Comparison of ENCODE assay signal across 8 cellular contexts in genomic region chr10:110643670-110644597, GRCh38. TPM values are rescaled to one million over a fixed set of nuclear protein-coding genes. Genes with fewer than 3 reads are reported as not detected.
DNase-seq lines count a peak whose midpoint lies in the region; ATAC-seq and TF ChIP-seq lines count a peak whose summit lies in the region.

RBM20 (plus strand) TSS chr10:110644336; CDS start chr10:110644455, 119 bp downstream.

- peaks cover 64% of the 10 kb centered on the region for H3K27me3 Mint-ChIP-seq in stimulated activated naive CD8-positive, alpha-beta T cell treated with anti-CD3 and anti-CD28 coated beads, Interleukin-15, amount 100 ng/mL, for 72 hours

- no peak within 1 kb of the TSS for H3K27ac ChIP-seq in A673 (ENCODE audit: low read depth, low read length, poor library complexity, severe bottlenecking)
- peak within 1 kb of the TSS; percentile 77 for H3K27ac ChIP-seq in caudate nucleus (ENCODE audit: low read depth, low read length)

- no peaks in the 10 kb centered on the region for H3K9me3 Mint-ChIP-seq in stimulated activated naive CD8-positive, alpha-beta T cell treated with anti-CD3 and anti-CD28 coated beads, Interleukin-15, amount 100 ng/mL, for 72 hours

- no peaks in the 10 kb centered on the region for H3K36me3 ChIP-seq in A673 (ENCODE audit: insufficient read depth, low read length, poor library complexity, severe bottlenecking)

- DNase-seq in A673 (ENCODE audit: low spot score) (peak; percentile 54), SHP77 (lab: John Stamatoyannopoulos, UW) (peak; percentile 33 to 64), caudate nucleus (lab: John Stamatoyannopoulos, UW) (peak in 11 of 61 donors; percentile 11 to 61 (median 43)), left lobe of liver (ENCODE audit: low spot score) (peak; percentile 57), ureter (ENCODE audit: low spot score) (no peak)
- DNase-seq in stimulated activated naive CD8-positive, alpha-beta T cell treated with anti-CD3 and anti-CD28 coated beads, Interleukin-15, amount 100 ng/mL, for 72 hours, result peak; percentile 22 to 29
- no peak for DNase-seq in effector CD4-positive, alpha-beta T cell

- H3K4me1 Mint-ChIP-seq in stimulated activated naive CD8-positive, alpha-beta T cell treated with anti-CD3 and anti-CD28 coated beads, Interleukin-15, amount 100 ng/mL, for 72 hours, result peaks cover 36% of the 10 kb centered on the region

- H3K4me3 Mint-ChIP-seq in stimulated activated naive CD8-positive, alpha-beta T cell treated with anti-CD3 and anti-CD28 coated beads, Interleukin-15, amount 100 ng/mL, for 72 hours, result peak within 1 kb of the TSS; percentile 73 to 85

- H3K27me3 ChIP-seq in A673 (replicated peaks; ENCODE audit: insufficient read depth, low read depth, low read length, poor library complexity), result peaks cover 13% of the 10 kb centered on the region

- TF ChIP-seq CTCF in A673 (conservative IDR thresholded peaks at IDR 0.05; ENCODE audit: low read depth, low read length), result no peak

- POLR2A ChIA-PET in A673 (lab: Charles Lee; ENCODE audit: low non-redundant PET), result interaction anchor here (0.7 kb wide), 1 partner anchor 1540 kb away, joined by 5 read pairs; the partner anchor contains the start of gene GPAM

- TF ChIP-seq POLR2A in GM18505 (IDR thresholded peaks at IDR 0.05; ENCODE audit: borderline replicate concordance, extremely low read depth, insufficient read depth, insufficient read length), result no peak

- H3K27ac Mint-ChIP-seq in stimulated activated naive CD8-positive, alpha-beta T cell treated with anti-CD3 and anti-CD28 coated beads, Interleukin-15, amount 100 ng/mL, for 72 hours, result peak within 1 kb of the TSS in 1 of 2 donors; percentile 71

- H3K9me3 ChIP-seq in A673 (ENCODE audit: low read depth, low read length, poor library complexity, severe bottlenecking), result no peaks in the 10 kb centered on the region

- ATAC-seq in GM18505 (IDR thresholded peaks at IDR 0.05; ENCODE audit: unreplicated experiment), result peak; percentile 43
- ATAC-seq in left lobe of liver, result peak; percentile 93
- peak; percentile 72 for ATAC-seq in stimulated activated naive CD8-positive, alpha-beta T cell treated with anti-CD3 and anti-CD28 coated beads, Interleukin-15, amount 100 ng/mL, for 72 hours

- CTCF ChIA-PET in A673 (lab: Charles Lee), result no interaction called here

- peak within 1 kb of the TSS; percentile 70 for H3K4me3 ChIP-seq in A673 (ENCODE audit: low read depth, low read length, poor library complexity, severe bottlenecking)

- intact Hi-C loops in A673 (cut with micrococcal nuclease; ENCODE audit: unreplicated experiment), result no loop called here

- H3K4me1 ChIP-seq in A673 (ENCODE audit: insufficient read depth, low read length, poor library complexity, severe bottlenecking), result peaks cover 28% of the 10 kb centered on the region

- no TSS peak for BruUV-seq in A673 (replicated peaks; lab: Mats Ljungman, UMichigan)

RNA-seq across cellular contexts. Expression of gene RBM20, which starts in this region (rescaled TPM):
- total RNA-seq in A673 (2021) (1.3 and 1.8 TPM in 2 replicates), left lobe of liver (0.33 TPM), ureter (0.68 TPM)

Comparison
In these comparisons a context has a peak if more than half of its experiments do, and no peak if none do; other contexts are left out.
1. Peak in DNase-seq and ATAC-seq in left lobe of liver; RNA of the gene not detected or under 1 TPM.
2. DNase-seq: peak in A673 (single experiment), SHP77 (2 of 2) and stimulated activated naive CD8-positive, alpha-beta T cell treated with anti-CD3 and anti-CD28 coated beads, Interleukin-15, amount 100 ng/mL, for 72 hours (2 of 2); none in ureter (single experiment) and effector CD4-positive, alpha-beta T cell (single experiment).
3. ATAC-seq: peak in every context shown above with its lines; median percentile 93 in left lobe of liver; 72 in stimulated activated naive CD8-positive, alpha-beta T cell treated with anti-CD3 and anti-CD28 coated beads, Interleukin-15, amount 100 ng/mL, for 72 hours; 43 in GM18505.